In genomic region chr10:97713828-97714400, GRCh38 we compare ENCODE assay signal across 8 cellular contexts. TPM values are rescaled to one million over a fixed set of nuclear protein-coding genes. Genes with fewer than 3 reads are reported as not detected.
DNase-seq lines count a peak whose midpoint lies in the region; ATAC-seq and TF ChIP-seq lines count a peak whose summit lies in the region.

No MANE protein-coding gene starts in this region.

- no peaks in the 10 kb centered on the region for H3K9me3 ChIP-seq in HUES48 (ENCODE audit: control insufficient read depth, insufficient read depth, low read length)
- no peaks in the 10 kb centered on the region for H3K9me3 ChIP-seq in SK-N-MC (ENCODE audit: low read depth, low read length)
- H3K9me3 ChIP-seq in left ventricle myocardium inferior (replicated peaks) = no peaks in the 10 kb centered on the region

- H3K27ac Mint-ChIP-seq in progenitor cell of endocrine pancreas = peak overlapping the region; percentile 97

- H3K27me3 ChIP-seq in HUES48 (ENCODE audit: control insufficient read depth, insufficient read depth, low read length) (peaks cover 4% of the 10 kb centered on the region; the same call in 1 of the 2 replicates), left ventricle myocardium inferior (ENCODE audit: low read depth) (no peaks in the 10 kb centered on the region)

- H3K27ac ChIP-seq in HUES48 (ENCODE audit: low read depth, low read length) (peak overlapping the region; percentile 82), SK-N-MC (no peak overlapping the region; the same call in 1 of the 2 replicates), left ventricle myocardium inferior (replicated peaks) (peak overlapping the region; percentile 96)

- H3K9ac ChIP-seq in HUES48 (ENCODE audit: low read depth, low read length) (peak overlapping the region; percentile 78), SK-N-MC (ENCODE audit: insufficient read length) (peak overlapping the region; percentile 45)

- H3K36me3 Mint-ChIP-seq in progenitor cell of endocrine pancreas (ENCODE audit: insufficient read depth) = peaks cover 1% of the 10 kb centered on the region

- H3K27me3 Mint-ChIP-seq in progenitor cell of endocrine pancreas = peaks cover 43% of the 10 kb centered on the region

- peaks cover 11% of the 10 kb centered on the region for H3K4me1 Mint-ChIP-seq in progenitor cell of endocrine pancreas (ENCODE audit: low read depth)

- no peaks in the 10 kb centered on the region for H3K9me3 Mint-ChIP-seq in progenitor cell of endocrine pancreas (ENCODE audit: low read depth)

- TF ChIP-seq CTCF in left ventricle myocardium inferior (IDR thresholded peaks at IDR 0.05; ENCODE audit: borderline replicate concordance) (peak; percentile 31), progenitor cell of endocrine pancreas (IDR thresholded peaks at IDR 0.05; ENCODE audit: unreplicated experiment) (peak; percentile 36)

- DNase-seq in DMS153 (lab: John Stamatoyannopoulos, UW) (peak; percentile 43), SK-N-MC (ENCODE audit: low read depth, low spot score) (no peak), anterior cingulate cortex (lab: John Stamatoyannopoulos, UW) (peak in 54 of 58 donors; percentile 33 to 81 (median 58)), left ventricle myocardium inferior (peak; percentile 75), progenitor cell of endocrine pancreas (ENCODE audit: low spot score, unreplicated experiment) (peak; percentile 44), COLO829 (ENCODE audit: low spot score) (no peak)

- H3K4me3 Mint-ChIP-seq in progenitor cell of endocrine pancreas (ENCODE audit: low read depth) = peak overlapping the region; percentile 94

- peaks cover 19% of the 10 kb centered on the region for H3K36me3 ChIP-seq in HUES48 (ENCODE audit: control insufficient read depth, insufficient read depth, low read length)
- no peaks in the 10 kb centered on the region for H3K36me3 ChIP-seq in SK-N-MC (ENCODE audit: insufficient read depth, low read length)
- no peaks in the 10 kb centered on the region for H3K36me3 ChIP-seq in left ventricle myocardium inferior

- H3K4me1 ChIP-seq in HUES48 (ENCODE audit: control insufficient read depth, insufficient read depth, low read length) (peaks cover 27% of the 10 kb centered on the region), left ventricle myocardium inferior (peaks cover 69% of the 10 kb centered on the region)

- intact Hi-C loops in left ventricle myocardium inferior (cut with micrococcal nuclease) = no loop called here

- ATAC-seq in GM19467 (IDR thresholded peaks at IDR 0.05; ENCODE audit: unreplicated experiment) = peak; percentile 79

- H3K4me3 ChIP-seq in HUES48 (ENCODE audit: low read depth, low read length) (peak overlapping the region; percentile 84), SK-N-MC (peak overlapping the region; percentile 80), left ventricle myocardium inferior (peak overlapping the region; percentile 86)

RNA-seq across cellular contexts. Expression of gene MARVELD1, which starts 0.4 kb away (rescaled TPM):
- total RNA-seq in left ventricle myocardium inferior (6.4 TPM), progenitor cell of endocrine pancreas (14.3 and 14.7 TPM in 2 replicates)

RNA-seq across cellular contexts. Expression of gene ZFYVE27, which starts 23.0 kb away (rescaled TPM):
- total RNA-seq in left ventricle myocardium inferior (13.2 TPM), progenitor cell of endocrine pancreas (43.4 and 44.2 TPM in 2 replicates)

RNA-seq across cellular contexts. Expression of gene AVPI1, which starts 26.9 kb away (rescaled TPM):
- total RNA-seq in left ventricle myocardium inferior (6.7 TPM), progenitor cell of endocrine pancreas (4.3 TPM in 2 replicates)

RNA-seq across cellular contexts. Expression of gene SFRP5, which starts 57.9 kb away (rescaled TPM):
- total RNA-seq in left ventricle myocardium inferior (8.7 TPM), progenitor cell of endocrine pancreas (73.1 and 81.0 TPM in 2 replicates)

Comparison
In these comparisons a context has a peak if more than half of its experiments do, and no peak if none do; other contexts are left out.
1. DNase-seq: peak in DMS153 (single experiment), anterior cingulate cortex (54 of 58), left ventricle myocardium inferior (single experiment) and progenitor cell of endocrine pancreas (single experiment); none in SK-N-MC (single experiment) and COLO829 (single experiment).
2. Peak in every context shown above with its lines, with median percentiles within 50 percentile points of each other: H3K4me3 ChIP-seq.